16 cellular contexts compared by ENCODE assay signal in the genomic region with DNA sequence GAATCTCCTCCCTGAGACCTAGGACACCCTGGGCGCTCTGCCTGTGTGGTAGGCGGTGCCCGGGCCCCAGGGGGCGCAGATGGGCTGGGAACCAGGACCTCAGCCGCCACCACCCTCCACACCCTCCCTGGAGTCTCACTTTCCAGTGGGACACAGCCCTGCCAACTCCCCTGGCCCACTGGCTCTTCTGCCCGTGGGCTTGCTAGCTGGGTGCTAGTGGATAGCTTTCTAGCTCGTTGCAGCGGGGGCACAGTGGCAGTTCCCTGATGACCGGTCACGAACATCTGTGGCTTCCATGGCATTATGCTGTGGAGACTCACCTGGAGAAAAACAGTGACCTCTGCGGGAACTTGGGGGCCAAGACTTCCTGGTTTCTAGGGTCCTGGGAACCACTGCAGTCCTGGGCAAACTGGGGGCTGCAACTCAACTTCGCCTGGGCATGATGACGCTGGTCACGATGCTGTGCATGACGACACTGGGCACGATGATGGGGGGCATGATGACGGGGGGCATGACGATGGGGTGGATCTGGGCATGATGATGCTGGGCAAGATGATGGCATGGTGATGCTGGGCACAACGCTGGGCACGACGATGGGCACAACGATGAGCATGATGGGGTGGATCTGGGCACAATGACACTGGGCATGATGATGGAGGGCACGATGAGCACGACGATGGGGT. TPM values are rescaled to one million over a fixed set of nuclear protein-coding genes. Genes with fewer than 3 reads are reported as not detected.
DNase-seq lines count a peak whose midpoint lies in the region; ATAC-seq and TF ChIP-seq lines count a peak whose summit lies in the region.
"Had no signal": no experiment of that assay in that cellular context is flagged by ENCODE, and none has a peak within 500 bp of the region (broad histone marks: within the 10 kb centered on the region; RNA-seq: fewer than 3 reads in every experiment).

No MANE protein-coding gene starts in this region.

- H3K36me3 Mint-ChIP-seq in activated naive CD4-positive, alpha-beta T cell treated with anti-CD3 and anti-CD28 coated beads for 36 hours (ENCODE audit: low read depth) = no peaks in the 10 kb centered on the region
- H3K36me3 Mint-ChIP-seq: IgD-negative memory B cell had no signal

- H3K27ac ChIP-seq in coronary artery = peak overlapping the region in 1 of 2 donors; percentile 21

- TF ChIP-seq CTCF in coronary artery (IDR thresholded peaks at IDR 0.05) = no peak

- no peak overlapping the region for H3K4me3 ChIP-seq in coronary artery

- H3K27me3 Mint-ChIP-seq in activated naive CD4-positive, alpha-beta T cell treated with anti-CD3 and anti-CD28 coated beads for 36 hours (ENCODE audit: low read depth) = no peaks in the 10 kb centered on the region
- H3K27me3 Mint-ChIP-seq: activated naive CD4-positive, alpha-beta T cell treated with anti-CD3 and anti-CD28 coated beads, Interleukin-2, amount 50 U/mL, for 24 hours had no signal

- no peak overlapping the region for H3K27ac Mint-ChIP-seq in activated naive CD4-positive, alpha-beta T cell treated with anti-CD3 and anti-CD28 coated beads for 36 hours
- H3K27ac Mint-ChIP-seq: activated naive CD4-positive, alpha-beta T cell treated with anti-CD3 and anti-CD28 coated beads, Interleukin-2, amount 50 U/mL, for 24 hours; IgD-negative memory B cell had no signal

- CTCF ChIA-PET in activated naive CD4-positive, alpha-beta T cell treated with anti-CD3 and anti-CD28 coated beads for 36 hours (lab: Charles Lee) = no interaction called here

- ATAC-seq in HG03520 (IDR thresholded peaks at IDR 0.05; ENCODE audit: unreplicated experiment) = no peak
- no peak for ATAC-seq in HG03108 (IDR thresholded peaks at IDR 0.05; ENCODE audit: unreplicated experiment)

- intact Hi-C loops in activated naive CD4-positive, alpha-beta T cell treated with anti-CD3 and anti-CD28 coated beads for 36 hours (cut with micrococcal nuclease) = no loop called here

- H3K4me3 Mint-ChIP-seq in activated naive CD4-positive, alpha-beta T cell treated with anti-CD3 and anti-CD28 coated beads for 36 hours = no peak overlapping the region
- H3K4me3 Mint-ChIP-seq: activated naive CD4-positive, alpha-beta T cell treated with anti-CD3 and anti-CD28 coated beads, Interleukin-2, amount 50 U/mL, for 24 hours had no signal

- H3K9me3 Mint-ChIP-seq in activated naive CD4-positive, alpha-beta T cell treated with anti-CD3 and anti-CD28 coated beads for 36 hours = no peaks in the 10 kb centered on the region
- H3K9me3 Mint-ChIP-seq: activated naive CD4-positive, alpha-beta T cell treated with anti-CD3 and anti-CD28 coated beads, Interleukin-2, amount 50 U/mL, for 24 hours; IgD-negative memory B cell had no signal

- peak; percentile 4 for DNase-seq in activated naive CD4-positive, alpha-beta T cell treated with anti-CD3 and anti-CD28 coated beads, Interleukin-2, amount 50 U/mL, for 16 hours
- DNase-seq in activated naive CD4-positive, alpha-beta T cell treated with anti-CD3 and anti-CD28 coated beads for 36 hours = no peak
- peak; percentile 41 for DNase-seq in coronary artery (ENCODE audit: low spot score)
- DNase-seq in mesenteric fat pad (ENCODE audit: low spot score) = peak; percentile 59
- DNase-seq in ureter (ENCODE audit: low spot score) = peak; percentile 35
- no peak for DNase-seq in A172 (ENCODE audit: low spot score)
- DNase-seq: NCI-H1092; NCI-H2227 treated with DMSO at 0.1 percent for 48 hours; stimulated activated CD4-positive, alpha-beta T cell treated with anti-CD3 and anti-CD28 coated beads, Interleukin-2, amount 100 ng/mL, for 24 hours had no signal

- no peaks in the 10 kb centered on the region for H3K4me1 Mint-ChIP-seq in activated naive CD4-positive, alpha-beta T cell treated with anti-CD3 and anti-CD28 coated beads for 36 hours (ENCODE audit: low read depth)
- H3K4me1 Mint-ChIP-seq: activated naive CD4-positive, alpha-beta T cell treated with anti-CD3 and anti-CD28 coated beads, Interleukin-2, amount 50 U/mL, for 24 hours; IgD-negative memory B cell had no signal

RNA-seq across cellular contexts. Expression of a gene that starts 31.0 kb away (rescaled TPM):
- not detected for total RNA-seq in activated naive CD4-positive, alpha-beta T cell treated with anti-CD3 and anti-CD28 coated beads for 36 hours
- total RNA-seq in mesenteric fat pad (not detected), ureter (not detected)
- total RNA-seq in A172 (2014; rRNA removed; shearing (Covaris generic)) = not detected in 2 replicates
- total RNA-seq: myocyte, pulmonary artery endothelial cell had no signal

RNA-seq across cellular contexts. Expression of a gene that starts 32.0 kb away (rescaled TPM):
- under 1 TPM in 1 of 2 experiments, not detected in 1; 0.15 TPM for total RNA-seq in activated naive CD4-positive, alpha-beta T cell treated with anti-CD3 and anti-CD28 coated beads for 36 hours
- 5.5 TPM for total RNA-seq in mesenteric fat pad
- total RNA-seq in ureter = 2.4 TPM
- 0.17 TPM in 1 of 2 replicates, not detected in the other for total RNA-seq in A172 (2014; rRNA removed; shearing (Covaris generic))
- total RNA-seq: kidney epithelial cell, myocyte had no signal

RNA-seq across cellular contexts. Expression of a gene that starts 51.9 kb away (rescaled TPM):
- total RNA-seq in activated naive CD4-positive, alpha-beta T cell treated with anti-CD3 and anti-CD28 coated beads for 36 hours = 1,000 to 10,000 TPM; 1,982 to 2,051 TPM
- total RNA-seq in mesenteric fat pad (1,225 TPM), ureter (1,218 TPM)
- 2,765 and 4,011 TPM in 2 replicates for total RNA-seq in A172 (2014; rRNA removed; shearing (Covaris generic))

Comparison
In these comparisons a context has a peak if more than half of its experiments do, and no peak if none do; other contexts are left out.
1. DNase-seq: peak in activated naive CD4-positive, alpha-beta T cell treated with anti-CD3 and anti-CD28 coated beads, Interleukin-2, amount 50 U/mL, for 16 hours (single experiment), coronary artery (single experiment), mesenteric fat pad (single experiment) and ureter (single experiment); none in activated naive CD4-positive, alpha-beta T cell treated with anti-CD3 and anti-CD28 coated beads for 36 hours (single experiment) and A172 (single experiment).